In the genomic region with DNA sequence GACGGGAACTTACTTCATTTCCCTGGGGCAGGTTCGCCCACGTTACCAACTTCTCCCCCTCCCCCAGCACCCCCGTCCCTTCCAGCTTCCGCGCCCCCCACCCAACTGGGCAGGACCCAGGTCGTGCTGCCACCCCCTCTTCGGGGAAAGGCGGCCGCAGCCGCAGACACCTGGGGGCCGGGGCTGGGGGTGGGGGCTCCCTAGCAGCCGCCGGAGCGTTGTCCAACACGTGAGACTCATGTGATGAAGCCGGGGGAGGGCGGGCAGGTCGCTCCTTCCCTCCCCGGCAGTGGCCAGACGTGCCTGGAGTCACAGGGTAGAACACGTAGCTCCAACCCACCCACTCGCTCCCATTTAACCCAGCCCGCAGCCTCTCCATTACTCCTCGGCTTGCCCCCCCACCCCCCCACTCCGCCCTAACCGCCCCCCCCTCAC, we compare ENCODE assay signal across 8 cellular contexts. TPM values are rescaled to one million over a fixed set of nuclear protein-coding genes. Genes with fewer than 3 reads are reported as not detected.
DNase-seq lines count a peak whose midpoint lies in the region; ATAC-seq, FAIRE-seq and TF ChIP-seq lines count a peak whose summit lies in the region.

No MANE protein-coding gene starts in this region.

- H3K79me1 ChIP-seq in H1 (ENCODE audit: low read depth, low read length): no peaks in the 10 kb centered on the region

- H4K5ac ChIP-seq in H1 (ENCODE audit: insufficient read length, low read depth, low read length): no peak overlapping the region

- no peak overlapping the region; the same call in 1 of the 2 replicates for H4K8ac ChIP-seq in H1 (ENCODE audit: extremely low read depth, insufficient read depth, low read length)

- FAIRE-seq in H1 (lab: Jason Lieb, UNC): no peak

- H4K20me1 ChIP-seq in H1 (replicated peaks in 1 of 2; ENCODE audit: control insufficient read depth in 1 of 2, insufficient read depth in 2 of 2, low read length in 2 of 2): no peaks in the 10 kb centered on the region

- H3K4me2 ChIP-seq in H1 (ENCODE audit: insufficient read depth in 1 of 2, low read depth in 2 of 2, low read length in 2 of 2): peak overlapping the region; percentile 84 to 100

- H3K23ac ChIP-seq in H1 (ENCODE audit: insufficient read length): no peak overlapping the region

- H2BK5ac ChIP-seq in H1 (ENCODE audit: low read depth, low read length): 0 out of 2 replicates have a peak overlapping the region, but pooled peaks have one; percentile 16

- no peak overlapping the region for H2BK120ac ChIP-seq in H1 (replicated peaks; ENCODE audit: low read depth, low read length)

- peak; percentile 38 for ATAC-seq in HG03378 (IDR thresholded peaks at IDR 0.05; ENCODE audit: unreplicated experiment)

- H3K27ac ChIP-seq in H1 (ENCODE audit: low read depth, low read length) (no peak overlapping the region), mesodermal cell (ENCODE audit: low read depth, low read length, severe bottlenecking) (peak overlapping the region; percentile 97)

- no CpG with 5 or more reads among the region's 27 CpGs for WGBS in H1 (ENCODE audit: extremely low coverage in 1 of 2, insufficient coverage in 1 of 2, insufficient read length in 1 of 2, insufficient replicate concordance in 2 of 2, low coverage in 1 of 2, low lambda C conversion rate in 2 of 2, missing lambda C conversion rate in 1 of 2), 2 experiments
- 0% methylated on average over 10 to 12 of the region's 27 CpGs for WGBS in mesodermal cell (ENCODE audit: insufficient coverage in 2 of 2), 2 experiments

- no peak overlapping the region for H3K4ac ChIP-seq in H1 (replicated peaks; ENCODE audit: insufficient read length, low read depth, low read length)

- H3K4me3 ChIP-seq in BJ (ENCODE audit: low read depth, low read length) (peak overlapping the region; percentile 72), H1 (ENCODE audit: extremely low read depth in 1 of 4, insufficient read depth in 2 of 4, low read depth in 3 of 4, low read length in 4 of 4) (peak overlapping the region; percentile 51 to 75 (median 62)), mesodermal cell (ENCODE audit: extremely low read depth, insufficient read depth, low read length, poor library complexity, severe bottlenecking) (peak overlapping the region; percentile 93)

- TF ChIP-seq RAD21 in H1 (IDR thresholded peaks at IDR 0.05 in 1 of 2, conservative IDR thresholded peaks at IDR 0.05 in 1 of 2; ENCODE audit: low read depth in 2 of 2, low read length in 2 of 2): no peak

- no peak overlapping the region for H2BK20ac ChIP-seq in H1 (ENCODE audit: low read length)

- no peaks in the 10 kb centered on the region for H3K79me2 ChIP-seq in H1 (ENCODE audit: control insufficient read depth in 1 of 2, insufficient read depth in 2 of 2, low read length in 2 of 2)

- no peak overlapping the region for H2BK15ac ChIP-seq in H1 (ENCODE audit: low read length)

- peaks cover 2 to 8% (median 4%) of the 10 kb centered on the region in 4 experiments; a peak in 5 of 7 replicates for H3K4me1 ChIP-seq in H1 (replicated peaks in 1 of 4; ENCODE audit: control insufficient read depth in 3 of 4, insufficient read depth in 4 of 4, low read length in 3 of 4)
- peaks cover 31% of the 10 kb centered on the region for H3K4me1 ChIP-seq in mesodermal cell (ENCODE audit: control insufficient read depth, insufficient read depth, low read length, poor library complexity, severe bottlenecking)

- no peaks in the 10 kb centered on the region for H3K27me3 ChIP-seq in BJ (ENCODE audit: control insufficient read depth, insufficient read depth, low read length)
- peaks cover 4 to 36% (median 22%) of the 10 kb centered on the region in 4 experiments for H3K27me3 ChIP-seq in H1 (replicated peaks in 1 of 4; ENCODE audit: control insufficient read depth in 3 of 4, extremely low read depth in 1 of 4, insufficient read depth in 3 of 4, low read length in 3 of 4)

- H3K9me3 ChIP-seq in H1 (ENCODE audit: insufficient read depth in 2 of 2, low read depth in 1 of 2, low read length in 1 of 2) (no peaks in the 10 kb centered on the region), mesodermal cell (ENCODE audit: control insufficient read depth, low read length) (no peaks in the 10 kb centered on the region)

- TF ChIP-seq CTCF in BJ (IDR thresholded peaks at IDR 0.05; ENCODE audit: insufficient read depth, low read depth, low read length) (no peak), H1 (IDR thresholded peaks at IDR 0.05; ENCODE audit: control extremely low read depth in 1 of 3, insufficient read depth in 1 of 3, low read depth in 1 of 3, low read length in 3 of 3) (no peak)

- TF ChIP-seq EP300 in H1 (IDR thresholded peaks at IDR 0.05; ENCODE audit: borderline replicate concordance in 1 of 2, low read depth in 2 of 2, low read length in 2 of 2): no peak

- H3K36me3 ChIP-seq in BJ (ENCODE audit: control insufficient read depth, insufficient read depth, low read length) (peaks cover 8% of the 10 kb centered on the region), H1 (ENCODE audit: control insufficient read depth in 2 of 4, insufficient read depth in 4 of 4, low read length in 3 of 4) (no peaks in the 10 kb centered on the region), mesodermal cell (ENCODE audit: control insufficient read depth, insufficient read depth, low read length) (peaks cover 30% of the 10 kb centered on the region)

- H3K18ac ChIP-seq in H1 (ENCODE audit: extremely low read depth, low read length): 0 out of 2 replicates have a peak overlapping the region, but pooled peaks have one; percentile 24

- H2AK5ac ChIP-seq in H1 (ENCODE audit: low read depth, low read length): no peak overlapping the region

- no peak overlapping the region for H3K56ac ChIP-seq in H1 (replicated peaks; ENCODE audit: insufficient read length, low read depth, low read length)

- H3K9ac ChIP-seq in H1 (replicated peaks in 1 of 4; ENCODE audit: extremely low read depth in 1 of 4, low read depth in 3 of 4, low read length in 3 of 4): no peak overlapping the region

- peak in 1 of 2 experiments; percentile 9; a peak in 1 of 3 replicates for TF ChIP-seq POLR2A in H1 (IDR thresholded peaks at IDR 0.05; ENCODE audit: control extremely low read depth in 1 of 2, low read depth in 2 of 2, low read length in 2 of 2)

- no peak overlapping the region for H4K91ac ChIP-seq in H1 (replicated peaks; ENCODE audit: insufficient read length, low read length)

- H3K14ac ChIP-seq in H1 (ENCODE audit: insufficient read length): no peak overlapping the region

- no peak overlapping the region for H2AFZ ChIP-seq in H1 (ENCODE audit: low read length)

- no peak overlapping the region for H2BK12ac ChIP-seq in H1 (ENCODE audit: low read depth, low read length)

- DNase-seq in BJ (ENCODE audit: low read depth) (peak; percentile 77), GM19238 (ENCODE audit: insufficient read length, low spot score) (peak; percentile 49), NK-92 (lab: John Stamatoyannopoulos, UW; ENCODE audit: unreplicated experiment) (peak; percentile 17), H1 (ENCODE audit: low read depth in 1 of 2, low spot score in 2 of 2) (peak in 1 of 2 experiments; percentile 50)
- DNase-seq in activated CD8-positive, alpha-beta memory T cell treated with anti-CD3 and anti-CD28 coated beads for 4 hours (ENCODE audit: low read depth in 2 of 2): peak; percentile 85 to 93
- DNase-seq in stimulated activated CD8-positive, alpha-beta memory T cell treated with anti-CD3 and anti-CD28 coated beads, Interleukin-2, amount 100 ng/mL, for 48 hours (ENCODE audit: low read depth in 2 of 2): peak; percentile 94 to 95

- POLR2A ChIA-PET in BJ (lab: Charles Lee) (interaction anchor here (0.5 to 1.4 kb wide), 2 partner anchors 14 to 15 kb away, joined by 3 read pairs; no protein-coding TSS in a partner anchor), H1 (lab: Charles Lee; ENCODE audit: partially characterized antibody) (interaction anchor here (0.6 to 2.0 kb wide), 7 partner anchors 8 to 1002 kb away, joined by 3 to 5 read pairs (median 3); no protein-coding TSS in a partner anchor)

- CTCF ChIA-PET in BJ (lab: Yijun Ruan, JAX) (interaction anchor here (0.6 to 13.6 kb wide), 17 partner anchors 15 to 267 kb away, joined by 3 to 121 read pairs (median 6); no protein-coding TSS in a partner anchor), H1 (lab: Charles Lee; ENCODE audit: partially characterized antibody) (interaction anchor here (0.6 to 6.4 kb wide), 11 partner anchors 8 to 323 kb away, joined by 3 to 59 read pairs (median 5); no protein-coding TSS in a partner anchor)

- peaks cover 22% of the 10 kb centered on the region for H3K23me2 ChIP-seq in H1 (ENCODE audit: low read depth, low read length)

TF ChIP-seq in H1, 55 proteins besides CTCF, POLR2A, EP300 and RAD21 (continues in another document):
- TF ChIP-seq KDM5A (IDR thresholded peaks at IDR 0.05; ENCODE audit: low read length) (no peak), SP1 (IDR thresholded peaks at IDR 0.05; ENCODE audit: low read depth, low read length) (no peak), MAFK (IDR thresholded peaks at IDR 0.05; ENCODE audit: low read depth, low read length) (no peak), KDM1A (IDR thresholded peaks at IDR 0.05; ENCODE audit: borderline replicate concordance, low read length) (no peak), TCF12 (IDR thresholded peaks at IDR 0.05; ENCODE audit: low read depth, low read length) (0 out of 2 replicates have a peak, but pooled peaks have one; percentile 2), NRF1 (IDR thresholded peaks at IDR 0.05; ENCODE audit: low read depth, low read length) (no peak), GABPA (IDR thresholded peaks at IDR 0.05; ENCODE audit: borderline replicate concordance, insufficient read depth, low read length) (no peak), HDAC2 (IDR thresholded peaks at IDR 0.05; ENCODE audit: borderline replicate concordance in 1 of 2, low read depth in 2 of 2, low read length in 2 of 2) (no peak), JUND (IDR thresholded peaks at IDR 0.05; ENCODE audit: low read length) (no peak), NANOG (IDR thresholded peaks at IDR 0.05; ENCODE audit: insufficient read depth, low read depth, low read length, poor library complexity, severe bottlenecking) (no peak), CHD1 (IDR thresholded peaks at IDR 0.05; ENCODE audit: low read depth, low read length) (no peak), TBP (IDR thresholded peaks at IDR 0.05; ENCODE audit: low read depth, low read length) (no peak)

RNA-seq across cellular contexts. Expression of a gene that starts 0.3 kb away (rescaled TPM):
- 15.0 and 18.8 TPM in 2 replicates for polyA plus RNA-seq in BJ (2011; rRNA removed)
- 26.1 and 27.5 TPM in 2 replicates for polyA minus RNA-seq in BJ (2011; rRNA and poly(A)+ RNA removed)
- 2.0 and 2.2 TPM in 2 replicates for total RNA-seq in H1 (2021; fragmentation: NEBNext Ultra II Directional; extraction: Animal tissue kit (Norgen Biotek cat#: 25700))
- polyA plus RNA-seq in H1 (2011; rRNA removed): 1.1 and 1.5 TPM in 2 replicates
- 0.54 TPM for polyA plus RNA-seq in H1 (2011; cell fraction: cytosol; rRNA removed)
- polyA plus RNA-seq in H1 (2011; cell fraction: nucleus; rRNA removed): 1.9 TPM
- 2.7 to 3.3 TPM (median 3.0 TPM) in 4 replicates for polyA plus RNA-seq in H1 (2012, experiment 1 of 2)
- 1.0 TPM for polyA plus RNA-seq in H1 (2012, experiment 2 of 2)
- 2.5 TPM for polyA plus RNA-seq in H1 (2013, experiment 1 of 2)
- 2.5 TPM for polyA plus RNA-seq in H1 (2013, experiment 2 of 2)
- polyA minus RNA-seq in H1 (2011; rRNA and poly(A)+ RNA removed): 0.98 and 1.2 TPM in 2 replicates
- polyA minus RNA-seq in H1 (2011; cell fraction: cytosol; rRNA and poly(A)+ RNA removed): 1.0 TPM
- polyA minus RNA-seq in H1 (2011; cell fraction: nucleus; rRNA and poly(A)+ RNA removed): 2.6 TPM
- polyA plus RNA-seq in mesodermal cell (2013, experiment 1 of 2): 32.8 TPM
- 26.5 TPM for polyA plus RNA-seq in mesodermal cell (2013, experiment 2 of 2)
